Comparison of ENCODE assay signal across 28 cellular contexts in genomic region chr1:15997637-15998280, GRCh38. TPM values are rescaled to one million over a fixed set of nuclear protein-coding genes. Genes with fewer than 3 reads are reported as not detected.
"Had no signal": no experiment of that assay in that cellular context is flagged by ENCODE, and none has a peak within 500 bp of the region (broad histone marks: within the 10 kb centered on the region; RNA-seq: fewer than 3 reads in every experiment).

No MANE protein-coding gene starts in this region.

- H3K27ac Mint-ChIP-seq: activated CD4-positive, alpha-beta memory T cell treated with anti-CD3 and anti-CD28 coated beads for 36 hours; activated CD4-positive, alpha-beta T cell treated with anti-CD3 and anti-CD28 coated beads, Interleukin-2, amount 10 ng/mL, durations not matched to agents 7 days and 5 days; activated naive CD4-positive, alpha-beta T cell treated with anti-CD3 and anti-CD28 coated beads for 36 hours; activated naive CD8-positive, alpha-beta T cell; brain had no signal

- H3K27ac ChIP-seq: cardiac muscle cell, VCaP had no signal

- DNase-seq: activated CD4-positive, alpha-beta memory T cell treated with anti-CD3 and anti-CD28 coated beads for 36 hours; activated CD4-positive, alpha-beta T cell treated with anti-CD3 and anti-CD28 coated beads, Interleukin-2, amount 10 ng/mL, durations not matched to agents 7 days and 5 days; activated CD4-positive, CD25-positive, alpha-beta regulatory T cell; activated CD8-positive, alpha-beta memory T cell treated with anti-CD3 and anti-CD28 coated beads for 24 hours; activated effector memory CD4-positive, alpha-beta T cell treated with anti-CD3 and anti-CD28 coated beads, Interleukin-2, amount 50 U/mL, for 16 hours; activated naive CD4-positive, alpha-beta T cell treated with anti-CD3 and anti-CD28 coated beads for 36 hours; activated T-cell treated with anti-CD3 and anti-CD28 coated beads, Interleukin-2, amount 50 U/mL, for 4 hours; amygdala; KG1; NCI-H1048; NCI-H146; NCI-H1930; NCI-H2171; NCI-H2227 treated with DMSO at 0.1 percent for 48 hours; NCI-H510A; NCI-H526 treated with DMSO at 0.1 percent for 48 hours; NCI-H82; SIG-M5 had no signal

- H3K4me3 Mint-ChIP-seq: activated CD4-positive, alpha-beta memory T cell treated with anti-CD3 and anti-CD28 coated beads for 36 hours; activated CD4-positive, alpha-beta T cell treated with anti-CD3 and anti-CD28 coated beads, Interleukin-2, amount 10 ng/mL, durations not matched to agents 7 days and 5 days; activated naive CD4-positive, alpha-beta T cell treated with anti-CD3 and anti-CD28 coated beads for 36 hours; activated naive CD8-positive, alpha-beta T cell; activated T-cell treated with anti-CD3 and anti-CD28 coated beads, Interleukin-2, amount 50 U/mL, for 4 hours; brain had no signal

- H3K27me3 ChIP-seq: cardiac muscle cell had no signal

- H3K36me3 Mint-ChIP-seq: activated CD4-positive, alpha-beta memory T cell treated with anti-CD3 and anti-CD28 coated beads for 36 hours; activated naive CD8-positive, alpha-beta T cell; brain had no signal

- H3K36me3 ChIP-seq: cardiac muscle cell had no signal

- H3K9me3 Mint-ChIP-seq: activated CD4-positive, alpha-beta memory T cell treated with anti-CD3 and anti-CD28 coated beads for 36 hours; activated CD4-positive, alpha-beta T cell treated with anti-CD3 and anti-CD28 coated beads, Interleukin-2, amount 10 ng/mL, durations not matched to agents 7 days and 5 days; activated naive CD4-positive, alpha-beta T cell treated with anti-CD3 and anti-CD28 coated beads for 36 hours; activated T-cell treated with anti-CD3 and anti-CD28 coated beads, Interleukin-2, amount 50 U/mL, for 4 hours had no signal

- H3K27me3 Mint-ChIP-seq: activated CD4-positive, alpha-beta memory T cell treated with anti-CD3 and anti-CD28 coated beads for 36 hours; activated CD4-positive, alpha-beta T cell treated with anti-CD3 and anti-CD28 coated beads, Interleukin-2, amount 10 ng/mL, durations not matched to agents 7 days and 5 days; activated naive CD8-positive, alpha-beta T cell had no signal

- H3K4me3 ChIP-seq: cardiac muscle cell had no signal

- H3K4me1 Mint-ChIP-seq: activated CD4-positive, alpha-beta T cell treated with anti-CD3 and anti-CD28 coated beads, Interleukin-2, amount 10 ng/mL, durations not matched to agents 7 days and 5 days; brain had no signal

- ATAC-seq: activated T-cell treated with anti-CD3 and anti-CD28 coated beads, Interleukin-2, amount 50 U/mL, for 4 hours had no signal

RNA-seq across cellular contexts. Expression of gene SRARP, which starts 6.3 kb away (rescaled TPM):
- total RNA-seq: activated CD4-positive, alpha-beta memory T cell treated with anti-CD3 and anti-CD28 coated beads for 36 hours; activated CD4-positive, alpha-beta T cell treated with anti-CD3 and anti-CD28 coated beads, Interleukin-2, amount 10 ng/mL, durations not matched to agents 7 days and 5 days; activated naive CD4-positive, alpha-beta T cell treated with anti-CD3 and anti-CD28 coated beads for 36 hours; activated T-cell treated with anti-CD3 and anti-CD28 coated beads, Interleukin-2, amount 50 U/mL, for 4 hours; astrocyte; LHCN-M2; M059J; OCI-LY7; RPMI7951; T-helper 2 cell treated with Interferon-gamma antibody and Interleukin-4, amounts not matched to agents 100 ng/mL and 5 ng/mL, for 36 hours had no signal
- polyA plus RNA-seq: cardiac muscle cell had no signal

RNA-seq across cellular contexts. Expression of gene HSPB7, which starts 20.1 kb away (rescaled TPM):
- total RNA-seq: activated CD4-positive, alpha-beta memory T cell treated with anti-CD3 and anti-CD28 coated beads for 36 hours; activated CD4-positive, alpha-beta T cell treated with anti-CD3 and anti-CD28 coated beads, Interleukin-2, amount 10 ng/mL, durations not matched to agents 7 days and 5 days; activated naive CD4-positive, alpha-beta T cell treated with anti-CD3 and anti-CD28 coated beads for 36 hours; OCI-LY7; T-helper 2 cell treated with Interferon-gamma antibody and Interleukin-4, amounts not matched to agents 100 ng/mL and 5 ng/mL, for 36 hours had no signal

RNA-seq across cellular contexts. Expression of gene CLCNKA, which starts 24.1 kb away (rescaled TPM):
- total RNA-seq: activated CD4-positive, alpha-beta memory T cell treated with anti-CD3 and anti-CD28 coated beads for 36 hours; activated CD4-positive, alpha-beta T cell treated with anti-CD3 and anti-CD28 coated beads, Interleukin-2, amount 10 ng/mL, durations not matched to agents 7 days and 5 days; activated naive CD4-positive, alpha-beta T cell treated with anti-CD3 and anti-CD28 coated beads for 36 hours; activated T-cell treated with anti-CD3 and anti-CD28 coated beads, Interleukin-2, amount 50 U/mL, for 4 hours; LHCN-M2; OCI-LY7; T-helper 2 cell treated with Interferon-gamma antibody and Interleukin-4, amounts not matched to agents 100 ng/mL and 5 ng/mL, for 36 hours had no signal

RNA-seq across cellular contexts. Expression of gene CLCNKB, which starts 45.8 kb away (rescaled TPM):
- total RNA-seq: activated CD4-positive, alpha-beta memory T cell treated with anti-CD3 and anti-CD28 coated beads for 36 hours; activated CD4-positive, alpha-beta T cell treated with anti-CD3 and anti-CD28 coated beads, Interleukin-2, amount 10 ng/mL, durations not matched to agents 7 days and 5 days; activated naive CD4-positive, alpha-beta T cell treated with anti-CD3 and anti-CD28 coated beads for 36 hours; activated T-cell treated with anti-CD3 and anti-CD28 coated beads, Interleukin-2, amount 50 U/mL, for 4 hours; LHCN-M2; OCI-LY7; RPMI7951; T-helper 2 cell treated with Interferon-gamma antibody and Interleukin-4, amounts not matched to agents 100 ng/mL and 5 ng/mL, for 36 hours had no signal
